ENCODE assay signal across 16 cellular contexts in genomic region chr14:53880761-53881160, GRCh38.
"Had no signal": no experiment of that assay in that cellular context is flagged by ENCODE, and none has a peak within 500 bp of the region (broad histone marks: within the 10 kb centered on the region; RNA-seq: fewer than 3 reads in every experiment).

No MANE protein-coding gene starts in this region.

- H3K4me1 Mint-ChIP-seq: activated naive CD8-positive, alpha-beta T cell treated with anti-CD3 and anti-CD28 coated beads, Interleukin-2, amount 50 U/mL, for 24 hours; naive thymus-derived CD4-positive, alpha-beta T cell had no signal

- H3K27me3 Mint-ChIP-seq: stimulated activated naive CD8-positive, alpha-beta T cell treated with anti-CD3 and anti-CD28 coated beads, Interleukin-15, Interleukin-2, amounts not matched to agents 100 ng/mL and 50 ng/mL, for 24 hours had no signal

- H3K36me3 ChIP-seq: ascending aorta had no signal

- H3K4me3 Mint-ChIP-seq: activated CD8-positive, alpha-beta T cell treated with anti-CD3 and anti-CD28 coated beads, Interleukin-2, amount 10 ng/mL, durations not matched to agents 7 days and 5 days; activated naive CD8-positive, alpha-beta T cell treated with anti-CD3 and anti-CD28 coated beads, Interleukin-2, amount 50 U/mL, for 24 hours; naive thymus-derived CD4-positive, alpha-beta T cell; stimulated activated naive CD8-positive, alpha-beta T cell treated with anti-CD3 and anti-CD28 coated beads, Interleukin-15, Interleukin-2, amounts not matched to agents 100 ng/mL and 50 ng/mL, for 24 hours had no signal

- H3K4me1 ChIP-seq: ascending aorta had no signal

- H3K27me3 ChIP-seq: ascending aorta had no signal

- H3K27ac Mint-ChIP-seq: activated CD8-positive, alpha-beta T cell treated with anti-CD3 and anti-CD28 coated beads, Interleukin-2, amount 10 ng/mL, durations not matched to agents 7 days and 5 days; activated naive CD8-positive, alpha-beta T cell treated with anti-CD3 and anti-CD28 coated beads, Interleukin-2, amount 50 U/mL, for 24 hours; naive thymus-derived CD4-positive, alpha-beta T cell; stimulated activated naive CD8-positive, alpha-beta T cell treated with anti-CD3 and anti-CD28 coated beads, Interleukin-15, Interleukin-2, amounts not matched to agents 100 ng/mL and 50 ng/mL, for 24 hours had no signal

- H3K4me3 ChIP-seq: ascending aorta, coronary artery had no signal

- ATAC-seq: activated CD8-positive, alpha-beta T cell treated with anti-CD3 and anti-CD28 coated beads, Interleukin-2, amount 10 ng/mL, durations not matched to agents 7 days and 5 days; activated naive CD8-positive, alpha-beta T cell treated with anti-CD3 and anti-CD28 coated beads, Interleukin-2, amount 50 U/mL, for 24 hours; naive thymus-derived CD4-positive, alpha-beta T cell had no signal

- H3K27ac ChIP-seq: ascending aorta, coronary artery, epithelial cell of prostate, VCaP had no signal

- DNase-seq: activated CD8-positive, alpha-beta T cell treated with anti-CD3 and anti-CD28 coated beads, Interleukin-2, amount 10 ng/mL, durations not matched to agents 7 days and 5 days; activated naive CD4-positive, alpha-beta T cell treated with Interleukin-2 at 50 U/mL for 16 hours; activated naive CD8-positive, alpha-beta T cell treated with anti-CD3 and anti-CD28 coated beads, Interleukin-2, amount 50 U/mL, for 24 hours; caudate nucleus; effector memory CD4-positive, alpha-beta T cell; hippocampal formation; naive thymus-derived CD4-positive, alpha-beta T cell; nucleus accumbens; stimulated activated CD4-positive, alpha-beta T cell treated with anti-CD3 and anti-CD28 coated beads, Interleukin-15, amount 100 ng/mL, for 24 hours; stimulated activated CD4-positive, alpha-beta T cell treated with anti-CD3 and anti-CD28 coated beads, Interleukin-4, amount 100 ng/mL, for 24 hours; T-helper 1 cell had no signal

- H3K9me3 ChIP-seq: ascending aorta had no signal
